1 cellular context compared by ENCODE assay signal in the genomic region with DNA sequence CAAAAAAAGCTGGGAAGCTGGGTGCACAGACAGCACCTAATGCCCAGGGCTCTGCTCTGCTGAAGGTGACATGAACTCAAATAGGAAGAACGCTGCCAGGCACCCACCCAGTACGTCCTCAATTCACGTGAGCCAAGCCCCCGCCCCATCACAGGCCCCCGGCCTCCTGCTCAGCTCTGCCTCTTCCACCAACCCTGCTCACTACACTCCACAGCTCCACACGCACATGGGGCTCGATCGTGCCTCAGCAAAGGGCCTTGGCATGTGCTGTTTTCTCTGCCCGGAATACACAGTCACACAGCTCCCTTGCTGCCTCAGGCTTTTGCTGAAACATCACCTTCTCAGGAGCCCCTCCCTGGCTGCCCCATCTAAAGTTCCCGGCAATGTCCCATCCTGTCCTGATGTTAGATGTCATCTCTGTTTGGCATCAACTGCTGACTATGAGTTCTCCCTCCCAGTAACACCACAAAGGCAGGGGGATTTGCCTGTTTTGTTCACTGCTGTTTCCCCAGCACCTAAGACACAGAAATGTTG.
TF ChIP-seq lines count a peak whose summit lies in the region.

No MANE protein-coding gene starts in this region.

TF ChIP-seq in IMR-90, 13 proteins besides CTCF, POLR2A, EP300 and RAD21:
- TF ChIP-seq BHLHE40 (IDR thresholded peaks at IDR 0.05; ENCODE audit: low read depth, low read length) (no peak), MXI1 (IDR thresholded peaks at IDR 0.05; ENCODE audit: borderline replicate concordance, low read depth, low read length) (no peak), RCOR1 (IDR thresholded peaks at IDR 0.05; ENCODE audit: insufficient replicate concordance, low read length) (no peak), RFX5 (IDR thresholded peaks at IDR 0.05; ENCODE audit: low read depth, low read length) (no peak), FOS (IDR thresholded peaks at IDR 0.05; ENCODE audit: low read depth, low read length) (no peak)
